In the genomic region with DNA sequence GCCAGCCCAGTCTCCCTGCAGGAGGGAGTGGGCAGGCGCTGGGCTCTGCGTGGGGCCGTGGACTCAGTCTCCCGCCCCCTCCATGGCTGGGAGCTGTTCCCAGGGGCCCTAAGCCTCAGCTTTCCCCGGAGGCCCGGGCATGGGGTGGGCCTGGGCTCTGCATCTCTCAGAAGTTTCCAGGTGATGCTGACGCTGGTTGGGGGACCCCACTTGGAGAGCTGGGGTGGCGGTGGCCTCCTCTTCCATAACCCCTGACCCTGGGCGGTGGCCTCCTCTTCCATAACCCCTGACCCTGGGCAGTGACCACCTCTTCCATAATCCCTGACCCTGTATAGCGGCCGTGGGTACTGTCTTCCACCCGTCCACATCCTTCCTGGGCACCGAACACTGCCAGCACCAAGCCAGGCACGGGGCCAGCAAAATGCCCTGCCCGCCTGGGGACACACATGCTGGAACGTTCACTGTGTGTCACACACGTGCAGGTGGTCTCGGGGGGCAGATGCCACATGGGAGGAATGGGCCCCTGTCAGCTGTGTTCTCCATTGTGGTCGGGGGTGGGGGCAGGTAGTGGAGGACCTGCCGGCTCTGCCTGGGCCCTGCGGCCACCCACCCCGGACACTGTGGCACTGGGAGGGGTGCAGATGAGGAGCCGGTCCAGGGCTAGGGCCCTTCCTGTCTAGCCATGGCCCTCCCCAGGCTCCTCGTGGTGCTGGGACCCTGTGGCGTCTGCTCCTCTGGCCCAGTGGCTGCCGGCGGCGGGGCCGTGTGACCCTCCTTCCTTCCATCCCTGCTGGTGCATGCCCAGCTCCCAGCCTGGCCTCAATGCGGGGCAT, we compare ENCODE assay signal across 15 cellular contexts. TPM values are rescaled to one million over a fixed set of nuclear protein-coding genes. Genes with fewer than 3 reads are reported as not detected.
DNase-seq lines count a peak whose midpoint lies in the region; ATAC-seq and TF ChIP-seq lines count a peak whose summit lies in the region.
"Had no signal": no experiment of that assay in that cellular context is flagged by ENCODE, and none has a peak within 500 bp of the region (broad histone marks: within the 10 kb centered on the region; RNA-seq: fewer than 3 reads in every experiment).

No MANE protein-coding gene starts in this region.

- ATAC-seq in Right ventricle myocardium inferior: no peak
- no peak for ATAC-seq in left ventricle myocardium superior
- no peak for ATAC-seq in psoas muscle

- intact Hi-C loops in Right ventricle myocardium inferior (cut with DNase I) (no loop called here), left ventricle myocardium inferior (cut with micrococcal nuclease) (no loop called here), left ventricle myocardium superior (cut with micrococcal nuclease) (no loop called here), psoas muscle (cut with DNase I) (no loop called here)

- H3K4me3 ChIP-seq in left ventricle myocardium inferior (no peak overlapping the region), psoas muscle (no peak overlapping the region)
- H3K4me3 ChIP-seq: BLaER1, GM23338 had no signal

- H3K27me3 ChIP-seq in left ventricle myocardium inferior (ENCODE audit: low read depth): peaks cover 95% of the 10 kb centered on the region
- peaks cover 0 to 45% (median 11%) of the 10 kb centered on the region in 3 donors for H3K27me3 ChIP-seq in psoas muscle (ENCODE audit: insufficient read depth in 3 of 3, low read length in 2 of 3)

- 68 to 70% (median 68%) methylated on average over 27 to 30 of the region's 30 CpGs for WGBS in psoas muscle, 3 donors

- no peaks in the 10 kb centered on the region for H3K9me3 ChIP-seq in left ventricle myocardium inferior (replicated peaks)
- no peaks in the 10 kb centered on the region for H3K9me3 ChIP-seq in psoas muscle
- H3K9me3 ChIP-seq: BLaER1 had no signal

- H3K4me1 ChIP-seq in left ventricle myocardium inferior (peaks cover 2% of the 10 kb centered on the region), psoas muscle (no peaks in the 10 kb centered on the region)

- H3K36me3 ChIP-seq in left ventricle myocardium inferior (no peaks in the 10 kb centered on the region), psoas muscle (ENCODE audit: insufficient read depth in 1 of 2, low read depth in 1 of 2) (no peaks in the 10 kb centered on the region)
- H3K36me3 ChIP-seq: BLaER1 had no signal

- TF ChIP-seq CTCF in left ventricle myocardium inferior (IDR thresholded peaks at IDR 0.05; ENCODE audit: borderline replicate concordance) (no peak), psoas muscle (IDR thresholded peaks at IDR 0.05) (no peak)

- peak; percentile 58 for DNase-seq in Right ventricle myocardium inferior (ENCODE audit: missing footprints)
- no peak for DNase-seq in left ventricle myocardium inferior
- DNase-seq in left ventricle myocardium superior: peak; percentile 20
- peak; percentile 10 to 46 for DNase-seq in psoas muscle
- no peak for DNase-seq in GDM1 (lab: John Stamatoyannopoulos, UW)
- no peak for DNase-seq in activated gamma-delta T cell treated with Interleukin-2 at 50 U/mL for 16 hours
- DNase-seq in 8988T: no peak
- DNase-seq: AML-193; CD4-positive, CD25-positive, alpha-beta regulatory T cell; DMS53; H9 had no signal

- H3K27ac ChIP-seq in left ventricle myocardium inferior (replicated peaks): no peak overlapping the region
- H3K27ac ChIP-seq in angular gyrus (ENCODE audit: low read depth, low read length): peak overlapping the region; percentile 55
- no peak overlapping the region for H3K27ac ChIP-seq in psoas muscle
- H3K27ac ChIP-seq: 22Rv1, BLaER1 had no signal

RNA-seq across cellular contexts. Expression of a gene that starts 10.7 kb away (rescaled TPM):
- total RNA-seq in Right ventricle myocardium inferior: 1.4 TPM
- 0.52 TPM for total RNA-seq in left ventricle myocardium inferior
- total RNA-seq in left ventricle myocardium superior: 0.74 TPM
- under 1 TPM; 0.19 to 0.47 (median 0.29) TPM for total RNA-seq in psoas muscle
- polyA plus RNA-seq in psoas muscle: under 1 TPM; 0.26 to 0.78 (median 0.44) TPM

Comparison
In these comparisons a context has a peak if more than half of its experiments do, and no peak if none do; other contexts are left out.
1. DNase-seq: peak in Right ventricle myocardium inferior (single experiment), left ventricle myocardium superior (single experiment) and psoas muscle (2 of 2); none in left ventricle myocardium inferior (single experiment), GDM1 (single experiment), activated gamma-delta T cell treated with Interleukin-2 at 50 U/mL for 16 hours (single experiment) and 8988T (single experiment).